13 cellular contexts compared by ENCODE assay signal in the genomic region with DNA sequence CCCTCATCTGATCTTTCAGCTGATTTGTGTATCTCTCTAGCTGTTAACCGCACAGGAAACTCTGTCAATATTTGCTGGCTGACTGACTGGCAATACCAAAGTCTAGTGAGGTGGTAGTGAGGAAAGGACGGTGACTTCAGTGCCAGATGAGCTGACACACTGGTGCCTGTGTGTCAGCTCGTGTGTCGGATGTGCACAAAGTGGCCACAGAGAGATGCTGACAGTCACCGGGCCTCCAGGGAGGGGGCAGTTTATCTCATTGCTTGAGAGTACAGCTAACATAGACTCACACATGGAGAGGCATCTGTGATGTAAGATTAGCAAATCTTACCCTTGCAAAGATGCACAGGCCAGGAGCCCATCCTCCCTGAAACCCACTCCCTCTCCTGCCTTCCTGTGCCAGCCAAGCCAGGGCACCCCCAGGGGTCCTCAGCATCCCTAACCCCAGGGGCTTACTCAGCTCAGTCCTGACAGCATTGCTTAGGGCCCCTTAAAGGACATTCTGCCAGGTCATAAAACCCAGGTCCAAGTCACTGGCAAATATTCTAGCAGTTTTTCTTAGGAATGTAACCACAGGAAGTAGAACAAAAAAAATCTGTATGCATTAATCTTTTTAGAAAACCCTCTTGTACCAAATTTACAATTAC.
DNase-seq lines count a peak whose midpoint lies in the region; ATAC-seq lines count a peak whose summit lies in the region.
"Had no signal": no experiment of that assay in that cellular context is flagged by ENCODE, and none has a peak within 500 bp of the region (broad histone marks: within the 10 kb centered on the region; RNA-seq: fewer than 3 reads in every experiment).

No MANE protein-coding gene starts in this region.

- ATAC-seq in HG03159 (IDR thresholded peaks at IDR 0.05; ENCODE audit: unreplicated experiment): no peak
- ATAC-seq in GM19452 (IDR thresholded peaks at IDR 0.05; ENCODE audit: unreplicated experiment): no peak
- no peak for ATAC-seq in HG03432 (IDR thresholded peaks at IDR 0.05; ENCODE audit: unreplicated experiment)
- ATAC-seq: sciatic nerve had no signal

- H3K27ac Mint-ChIP-seq in CD4-positive, alpha-beta memory T cell: peak overlapping the region; percentile 61 to 97 (median 85)
- H3K27ac Mint-ChIP-seq: WTC11 had no signal

- H3K36me3 Mint-ChIP-seq in CD4-positive, alpha-beta memory T cell: no peaks in the 10 kb centered on the region
- H3K36me3 Mint-ChIP-seq: WTC11 had no signal

- DNase-seq in CD4-positive, alpha-beta memory T cell: peak; percentile 39 to 81 (median 50)
- DNase-seq in NCI-H1092 (lab: John Stamatoyannopoulos, UW) (peak; percentile 8), caudate nucleus (lab: John Stamatoyannopoulos, UW) (no peak)
- peak; percentile 42 for DNase-seq in activated CD8-positive, alpha-beta memory T cell treated with anti-CD3 and anti-CD28 coated beads, Interleukin-2, amount 50 U/mL, for 4 hours
- DNase-seq: cerebellar nuclear complex, DMS79 had no signal

- intact Hi-C loops in CD4-positive, alpha-beta memory T cell (cut with micrococcal nuclease): loop anchor here (1.0 to 5.0 kb wide), 5 partner anchors 41 to 139 kb away; no protein-coding TSS in a partner anchor

- H3K36me3 ChIP-seq in CD4-positive, alpha-beta memory T cell (ENCODE audit: insufficient read depth, low read length): no peaks in the 10 kb centered on the region
- no peaks in the 10 kb centered on the region for H3K36me3 ChIP-seq in iPS-20b (ENCODE audit: insufficient read depth, low read depth, low read length)

- H3K4me3 Mint-ChIP-seq in CD4-positive, alpha-beta memory T cell: peak overlapping the region; percentile 12 to 79 (median 48)
- H3K4me3 Mint-ChIP-seq: WTC11 had no signal

- H3K27me3 Mint-ChIP-seq in CD4-positive, alpha-beta memory T cell: no peaks in the 10 kb centered on the region

- H3K27ac ChIP-seq in CD4-positive, alpha-beta memory T cell (ENCODE audit: low read depth, low read length): peak overlapping the region; percentile 14
- H3K27ac ChIP-seq in iPS-20b (ENCODE audit: low read length): no peak overlapping the region
- H3K27ac ChIP-seq in caudate nucleus (ENCODE audit: low read depth, low read length): no peak overlapping the region

- H3K4me3 ChIP-seq in CD4-positive, alpha-beta memory T cell (ENCODE audit: low read length in 2 of 2): no peak overlapping the region
- peak overlapping the region; percentile 22; the same call in 1 of the 2 replicates for H3K4me3 ChIP-seq in iPS-20b (ENCODE audit: low read length)
- H3K4me3 ChIP-seq: lung had no signal

- POLR2A ChIA-PET in CD4-positive, alpha-beta memory T cell (lab: Charles Lee; ENCODE audit: partially characterized antibody): interaction anchor here (0.6 to 2.2 kb wide), 13 partner anchors 8 to 97 kb away, joined by 3 to 19 read pairs (median 3); no protein-coding TSS in a partner anchor

- peaks cover 0 to 3% (median 0%) of the 10 kb centered on the region in 8 donors for H3K9me3 Mint-ChIP-seq in CD4-positive, alpha-beta memory T cell
- H3K9me3 Mint-ChIP-seq: WTC11 had no signal

- H3K4me1 ChIP-seq in CD4-positive, alpha-beta memory T cell (ENCODE audit: insufficient read depth, low read length): peaks cover 50% of the 10 kb centered on the region
- peaks cover 39% of the 10 kb centered on the region; the same call in 1 of the 2 replicates for H3K4me1 ChIP-seq in iPS-20b (ENCODE audit: insufficient read depth, low read length)

- no peaks in the 10 kb centered on the region for H3K27me3 ChIP-seq in CD4-positive, alpha-beta memory T cell (ENCODE audit: insufficient read depth, low read length)
- H3K27me3 ChIP-seq in iPS-20b (ENCODE audit: insufficient read depth, low read length): peaks cover 56% of the 10 kb centered on the region

- CTCF ChIA-PET in CD4-positive, alpha-beta memory T cell (lab: Charles Lee; ENCODE audit: partially characterized antibody): interaction anchor here (0.9 to 1.4 kb wide), 3 partner anchors 21 to 70 kb away, joined by 3 to 5 read pairs (median 3); no protein-coding TSS in a partner anchor

- H3K9ac ChIP-seq in iPS-20b (ENCODE audit: low read depth, low read length): no peak overlapping the region

- peaks cover 43 to 66% (median 53%) of the 10 kb centered on the region in 4 donors for H3K4me1 Mint-ChIP-seq in CD4-positive, alpha-beta memory T cell

- H3K9me3 ChIP-seq in CD4-positive, alpha-beta memory T cell (ENCODE audit: control insufficient read depth in 1 of 2, low read length in 2 of 2): no peaks in the 10 kb centered on the region
- no peaks in the 10 kb centered on the region for H3K9me3 ChIP-seq in iPS-20b (ENCODE audit: insufficient read depth, low read depth, low read length)

Comparison
In these comparisons a context has a peak if more than half of its experiments do, and no peak if none do; other contexts are left out.
1. DNase-seq: peak in CD4-positive, alpha-beta memory T cell (5 of 5), NCI-H1092 (single experiment) and activated CD8-positive, alpha-beta memory T cell treated with anti-CD3 and anti-CD28 coated beads, Interleukin-2, amount 50 U/mL, for 4 hours (single experiment); none in caudate nucleus (0 of 61).